ENCODE assay signal across 8 cellular contexts in genomic region chr17:41324180-41325075, GRCh38. TPM values are rescaled to one million over a fixed set of nuclear protein-coding genes. Genes with fewer than 3 reads are reported as not detected.
DNase-seq lines count a peak whose midpoint lies in the region; ATAC-seq, FAIRE-seq and TF ChIP-seq lines count a peak whose summit lies in the region.

No MANE protein-coding gene starts in this region.

- H3K4me3 ChIP-seq in A549, result no peak overlapping the region

- H3K4me2 ChIP-seq in A549, result no peak overlapping the region

- peak; percentile 26 to 48 for DNase-seq in A549 (ENCODE audit: low read depth in 1 of 2, low spot score in 1 of 2)
- peak; percentile 21 for DNase-seq in EL
- peak; percentile 61 for DNase-seq in RPMI8226
- peak; percentile 42 for DNase-seq in iPS DF 19.7 (ENCODE audit: low read depth, low spot score)
- DNase-seq in globus pallidus (ENCODE audit: low spot score), result no peak

- no peak for TF ChIP-seq POLR2A in A549 (IDR thresholded peaks at IDR 0.05; ENCODE audit: low read length)

- no peak for FAIRE-seq in A549 (lab: Jason Lieb, UNC)

- no peaks in the 10 kb centered on the region for H3K4me1 ChIP-seq in A549

- H3K9me3 ChIP-seq in A549, result peaks cover 13% of the 10 kb centered on the region

- POLR2A ChIA-PET in A549 (lab: Yijun Ruan, JAX), result no interaction called here

- no peak for TF ChIP-seq EP300 in A549 (IDR thresholded peaks at IDR 0.05)

- peak; percentile 48 to 59; a peak in 4 of 5 replicates for TF ChIP-seq RAD21 in A549 (conservative IDR thresholded peaks at IDR 0.05 in 1 of 2, IDR thresholded peaks at IDR 0.05 in 1 of 2)

- ATAC-seq in A549 (peak; percentile 51 to 74; a peak in 4 of 6 replicates), HG03159 (IDR thresholded peaks at IDR 0.05; ENCODE audit: unreplicated experiment) (no peak), GM19463 (IDR thresholded peaks at IDR 0.05; ENCODE audit: unreplicated experiment) (no peak), HG02884 (IDR thresholded peaks at IDR 0.05; ENCODE audit: unreplicated experiment) (no peak)

- WGBS in A549 (ENCODE audit: missing lambda C conversion rate), result 66% methylated on average over 16 of the region's 16 CpGs

- TF ChIP-seq CTCF in A549 (IDR thresholded peaks at IDR 0.05), result peak; percentile 53

- H3K27ac ChIP-seq in A549, result no peak overlapping the region

- CTCF ChIA-PET in A549 (lab: Yijun Ruan, JAX), result interaction anchor here (0.7 to 4.7 kb wide), 14 partner anchors 7 to 467 kb away, joined by 3 to 58 read pairs (median 14); partner anchors contain the start of genes KRT33A and KRTAP29-1

TF ChIP-seq in A549, 52 proteins besides CTCF, POLR2A, EP300 and RAD21:
- TF ChIP-seq MAZ (IDR thresholded peaks at IDR 0.05; ENCODE audit: borderline replicate concordance, low read depth, low read length) (no peak), SMC3 (IDR thresholded peaks at IDR 0.05) (peak; percentile 63), JUN (IDR thresholded peaks at IDR 0.05) (no peak)

RNA-seq across cellular contexts. Expression of gene KRTAP17-1, which starts 8.9 kb away (rescaled TPM):
- polyA plus RNA-seq in A549 (2011; rRNA removed) (not detected in 2 replicates), A549 (2017; fragmentation: RNase III; extraction: RNeasy Plus Mini Kit Qiagen cat#74134 plus additional on column Dnase treatment) (not detected in 3 replicates)
- not detected in 2 replicates for polyA plus RNA-seq in A549 (2012; cell fraction: cytosol; rRNA removed)
- polyA plus RNA-seq in A549 (2012; cell fraction: nucleus; rRNA removed), result not detected in 2 replicates
- not detected in 2 replicates for polyA minus RNA-seq in A549 (2011; rRNA and poly(A)+ RNA removed)

RNA-seq across cellular contexts. Expression of gene KRTAP16-1, which starts 15.3 kb away (rescaled TPM):
- polyA plus RNA-seq in A549 (2011; rRNA removed) (not detected in 2 replicates), A549 (2017; fragmentation: RNase III; extraction: RNeasy Plus Mini Kit Qiagen cat#74134 plus additional on column Dnase treatment) (not detected in 3 replicates)
- polyA plus RNA-seq in A549 (2012; cell fraction: cytosol; rRNA removed), result not detected in 2 replicates
- polyA plus RNA-seq in A549 (2012; cell fraction: nucleus; rRNA removed), result not detected in 2 replicates
- not detected in 2 replicates for polyA minus RNA-seq in A549 (2011; rRNA and poly(A)+ RNA removed)

RNA-seq across cellular contexts. Expression of gene KRTAP29-1, which starts 21.8 kb away (rescaled TPM):
- not detected in 2 replicates for polyA plus RNA-seq in A549 (2011; rRNA removed)
- not detected in 2 replicates for polyA plus RNA-seq in A549 (2012; cell fraction: cytosol; rRNA removed)
- polyA plus RNA-seq in A549 (2012; cell fraction: nucleus; rRNA removed), result not detected in 2 replicates
- polyA plus RNA-seq in A549 (2017; fragmentation: RNase III; extraction: RNeasy Plus Mini Kit Qiagen cat#74134 plus additional on column Dnase treatment), result not detected in 3 replicates
- polyA minus RNA-seq in A549 (2011; rRNA and poly(A)+ RNA removed), result not detected in 2 replicates

RNA-seq across cellular contexts. Expression of gene KRT33A, which starts 26.2 kb away (rescaled TPM):
- polyA plus RNA-seq in A549 (2011; rRNA removed), result not detected in 2 replicates
- not detected in 2 replicates for polyA plus RNA-seq in A549 (2012; cell fraction: cytosol; rRNA removed)
- polyA plus RNA-seq in A549 (2012; cell fraction: nucleus; rRNA removed), result not detected in 2 replicates
- polyA plus RNA-seq in A549 (2017; fragmentation: RNase III; extraction: RNeasy Plus Mini Kit Qiagen cat#74134 plus additional on column Dnase treatment), result not detected in 3 replicates
- not detected in 2 replicates for polyA minus RNA-seq in A549 (2011; rRNA and poly(A)+ RNA removed)

RNA-seq across cellular contexts. Expression of gene KRT33B, which starts 45.2 kb away (rescaled TPM):
- polyA plus RNA-seq in A549 (2011; rRNA removed), result not detected in 2 replicates
- 0.05 and 0.06 TPM in 2 replicates for polyA plus RNA-seq in A549 (2012; cell fraction: cytosol; rRNA removed)
- polyA plus RNA-seq in A549 (2012; cell fraction: nucleus; rRNA removed), result 0.17 TPM in 1 of 2 replicates, not detected in the other
- polyA plus RNA-seq in A549 (2017; fragmentation: RNase III; extraction: RNeasy Plus Mini Kit Qiagen cat#74134 plus additional on column Dnase treatment), result 0.05 to 0.08 TPM in 2 of 3 replicates, not detected in the other
- polyA minus RNA-seq in A549 (2011; rRNA and poly(A)+ RNA removed), result not detected in 2 replicates

Comparison
In these comparisons a context has a peak if more than half of its experiments do, and no peak if none do; other contexts are left out.
1. ATAC-seq: peak in A549 (2 of 2); none in HG03159 (single experiment), GM19463 (single experiment) and HG02884 (single experiment).